2 cellular contexts compared by ENCODE assay signal in genomic region chr22:41576877-41577276, GRCh38.
A peak's percentile ranks its signal among the peaks of the same experiment; 100 is the strongest.
TF ChIP-seq lines count a peak whose summit lies in the region.

No MANE protein-coding gene starts in this region.

TF ChIP-seq in GM23338, 12 proteins besides CTCF, POLR2A, EP300 and RAD21:
- no peak for TF ChIP-seq EZH2phosphoT487 (IDR thresholded peaks at IDR 0.05; ENCODE audit: unreplicated experiment)
- 0 out of 2 replicates have a peak, but pooled peaks have one; percentile 15 for TF ChIP-seq CREB1 (CRISPR knock-in tag; IDR thresholded peaks at IDR 0.05; ENCODE audit: low read depth)

TF ChIP-seq in HepG2, 621 proteins besides CTCF, POLR2A, EP300 and RAD21 (continues in another document):
- no peak for TF ChIP-seq SNAPC5 (CRISPR knock-in tag; IDR thresholded peaks at IDR 0.05; ENCODE audit: borderline replicate concordance)
- TF ChIP-seq KAT8 (CRISPR knock-in tag; IDR thresholded peaks at IDR 0.05) = peak; percentile 48; the same call in 1 of the 2 replicates
- TF ChIP-seq ZNF775 (CRISPR knock-in tag; IDR thresholded peaks at IDR 0.05; ENCODE audit: borderline replicate concordance) = no peak
- TF ChIP-seq NAIF1 (CRISPR knock-in tag; IDR thresholded peaks at IDR 0.05; ENCODE audit: borderline replicate concordance) = no peak
- no peak for TF ChIP-seq ZNF12 (CRISPR knock-in tag; IDR thresholded peaks at IDR 0.05)
- TF ChIP-seq SOX13 (IDR thresholded peaks at IDR 0.05) = no peak
- peak in 1 of 2 experiments; percentile 33; a peak in 1 of 4 replicates for TF ChIP-seq SOX13 (CRISPR knock-in tag; conservative IDR thresholded peaks at IDR 0.05 in 1 of 2, IDR thresholded peaks at IDR 0.05 in 1 of 2)
- no peak for TF ChIP-seq HMG20B (CRISPR knock-in tag; conservative IDR thresholded peaks at IDR 0.05)
- TF ChIP-seq RERE (CRISPR knock-in tag; IDR thresholded peaks at IDR 0.05; ENCODE audit: low read depth) = no peak
- no peak for TF ChIP-seq ZBTB3 (CRISPR knock-in tag; IDR thresholded peaks at IDR 0.05; ENCODE audit: borderline replicate concordance, low read depth)
- TF ChIP-seq AKNA (CRISPR knock-in tag; IDR thresholded peaks at IDR 0.05; ENCODE audit: borderline replicate concordance) = no peak
- peak; percentile 88 for TF ChIP-seq ZNF772 (CRISPR knock-in tag; IDR thresholded peaks at IDR 0.05)
- no peak for TF ChIP-seq ZNF503 (CRISPR knock-in tag; IDR thresholded peaks at IDR 0.05)
- no peak for TF ChIP-seq TP53 (CRISPR knock-in tag; conservative IDR thresholded peaks at IDR 0.05)
- TF ChIP-seq ZNF280D (CRISPR knock-in tag; IDR thresholded peaks at IDR 0.05) = no peak
- no peak for TF ChIP-seq BCLAF1 (IDR thresholded peaks at IDR 0.05)
- no peak for TF ChIP-seq ZNF20 (CRISPR knock-in tag; IDR thresholded peaks at IDR 0.05)
- no peak for TF ChIP-seq ZNF703 (CRISPR knock-in tag; IDR thresholded peaks at IDR 0.05; ENCODE audit: borderline replicate concordance)
- TF ChIP-seq ZBTB10 (CRISPR knock-in tag; IDR thresholded peaks at IDR 0.05; ENCODE audit: borderline replicate concordance) = no peak
- TF ChIP-seq ZBTB20 (CRISPR knock-in tag; IDR thresholded peaks at IDR 0.05; ENCODE audit: borderline replicate concordance, low read depth) = no peak
- no peak for TF ChIP-seq ZNF275 (CRISPR knock-in tag; IDR thresholded peaks at IDR 0.05; ENCODE audit: borderline replicate concordance)
- TF ChIP-seq CEBPZ (IDR thresholded peaks at IDR 0.05; ENCODE audit: low read length) = no peak
